8 cellular contexts compared by ENCODE assay signal in the genomic region with DNA sequence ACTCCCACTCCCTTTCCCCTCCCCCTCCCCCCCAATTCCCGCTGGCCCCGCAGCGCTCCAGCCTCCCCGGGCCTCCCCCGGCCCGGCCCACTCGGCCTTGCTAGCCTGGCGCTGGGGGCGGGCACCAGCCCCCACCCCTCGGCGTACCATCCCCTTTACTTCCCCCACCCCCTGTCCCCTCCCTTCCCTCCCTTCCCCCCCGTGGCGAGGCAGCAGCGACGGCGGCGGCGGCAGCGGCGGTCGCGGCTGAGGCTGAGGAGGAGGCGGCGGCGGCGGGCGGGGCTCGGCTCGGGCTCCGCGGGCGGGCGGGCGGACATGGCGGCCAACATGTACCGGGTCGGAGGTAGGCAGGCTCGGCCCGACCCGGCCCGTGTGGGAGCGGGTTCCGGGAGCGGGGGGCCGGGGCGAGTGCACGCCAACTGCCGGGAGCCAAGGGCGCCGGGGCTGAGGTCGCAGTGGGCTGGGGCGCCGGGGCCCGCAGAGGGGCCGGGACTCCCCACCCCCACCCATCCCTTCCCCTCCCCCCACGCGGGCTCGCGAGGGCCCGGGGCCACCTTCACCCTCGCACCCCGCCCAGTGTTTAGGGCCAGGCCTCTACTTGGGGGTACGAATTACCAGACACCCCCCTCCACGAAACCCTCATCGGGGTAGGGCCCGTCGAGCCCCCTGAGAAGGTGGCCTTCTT. TPM values are rescaled to one million over a fixed set of nuclear protein-coding genes. Genes with fewer than 3 reads are reported as not detected.
DNase-seq lines count a peak whose midpoint lies in the region; ATAC-seq and TF ChIP-seq lines count a peak whose summit lies in the region.

A gene (plus strand): TSS at position 202 of the 685 bp plus-strand sequence. CDS start 114 bp downstream, at position 316.

- DNase-seq in Karpas-422 (peak; percentile 92), chondrocyte (ENCODE audit: low spot score) (no peak), left lobe of liver (ENCODE audit: low spot score) (peak; percentile 61)
- peak; percentile 39 to 42 for DNase-seq in activated CD4-positive, alpha-beta T cell treated with anti-CD3 and anti-CD28 coated beads for 24 hours (ENCODE audit: low read depth in 2 of 2)
- DNase-seq in stimulated activated CD4-positive, alpha-beta T cell treated with anti-CD3 and anti-CD28 coated beads, Interleukin-1b, Interleukin-23, amount 100 ng/mL, for 48 hours, result peak; percentile 56

- peaks cover 6% of the 10 kb centered on the region for H3K36me3 ChIP-seq in ACC112 (ENCODE audit: insufficient read depth, low read length)
- peaks cover 25% of the 10 kb centered on the region for H3K36me3 ChIP-seq in Karpas-422 (ENCODE audit: insufficient read depth, low read length)

- H3K4me3 ChIP-seq in ACC112 (ENCODE audit: low read depth, low read length) (peak within 1 kb of the TSS; percentile 86), Karpas-422 (ENCODE audit: low read length) (peak within 1 kb of the TSS; percentile 94)

- no peak for TF ChIP-seq CTCF in chondrocyte (IDR thresholded peaks at IDR 0.05)

- no peaks in the 10 kb centered on the region for H3K27me3 Mint-ChIP-seq in chondrocyte (ENCODE audit: low read depth)

- peaks cover 6% of the 10 kb centered on the region for H3K36me3 Mint-ChIP-seq in chondrocyte (ENCODE audit: low read depth)

- no peaks in the 10 kb centered on the region for H3K9me3 ChIP-seq in Karpas-422 (ENCODE audit: low read length)

- H3K9ac ChIP-seq in Karpas-422 (ENCODE audit: low read length), result peak within 1 kb of the TSS; percentile 98

- H3K4me3 Mint-ChIP-seq in chondrocyte (ENCODE audit: unreplicated experiment), result peak within 1 kb of the TSS; percentile 89

- no peaks in the 10 kb centered on the region for H3K9me3 Mint-ChIP-seq in chondrocyte (ENCODE audit: low read depth)

- H3K27ac Mint-ChIP-seq in chondrocyte (ENCODE audit: unreplicated experiment), result peak within 1 kb of the TSS; percentile 92

- H3K27ac ChIP-seq in ACC112 (ENCODE audit: low read depth, low read length) (no peak within 1 kb of the TSS), Karpas-422 (ENCODE audit: low read length) (peak within 1 kb of the TSS; percentile 98)

- H3K79me2 ChIP-seq in ACC112 (ENCODE audit: control insufficient read depth, insufficient read depth, low read length, unreplicated experiment) (peaks cover 10% of the 10 kb centered on the region), Karpas-422 (ENCODE audit: low read length) (peaks cover 45% of the 10 kb centered on the region)

- ATAC-seq in GM19324 (IDR thresholded peaks at IDR 0.05; ENCODE audit: low FRiP score, unreplicated experiment), result peak; percentile 27
- peak; percentile 90 for ATAC-seq in left lobe of liver
- ATAC-seq in HG03196 (IDR thresholded peaks at IDR 0.05; ENCODE audit: unreplicated experiment), result no peak

- H3K4me2 ChIP-seq in Karpas-422 (ENCODE audit: low read depth, low read length, poor library complexity, severe bottlenecking), result peak within 1 kb of the TSS; percentile 100

- H4K20me1 ChIP-seq in Karpas-422 (ENCODE audit: insufficient read depth, low read depth, low read length), result peaks cover 5% of the 10 kb centered on the region; the same call in 1 of the 2 replicates

- H3K4me1 ChIP-seq in ACC112 (ENCODE audit: control insufficient read depth, insufficient read depth, low read length, unreplicated experiment) (no peaks in the 10 kb centered on the region), Karpas-422 (ENCODE audit: low read length) (peaks cover 70% of the 10 kb centered on the region)

- no peaks in the 10 kb centered on the region for H3K9me2 ChIP-seq in Karpas-422 (replicated peaks; ENCODE audit: insufficient read depth, low read length)

- H3K4me1 Mint-ChIP-seq in chondrocyte (ENCODE audit: low read depth), result peaks cover 29% of the 10 kb centered on the region

- peak within 1 kb of the TSS; percentile 70 for H2AFZ ChIP-seq in ACC112 (ENCODE audit: low read length, unreplicated experiment)
- H2AFZ ChIP-seq in Karpas-422 (ENCODE audit: low read length), result no peak within 1 kb of the TSS

- H3K27me3 ChIP-seq in ACC112 (ENCODE audit: insufficient read depth, low read length) (no peaks in the 10 kb centered on the region), Karpas-422 (ENCODE audit: low read length) (no peaks in the 10 kb centered on the region)

RNA-seq across cellular contexts. Expression of the gene that starts here (rescaled TPM):
- total RNA-seq in Karpas-422 (2014; rRNA removed; shearing (Covaris generic); ENCODE audit: low replicate concordance), result 97.9 and 149 TPM in 2 replicates
- 39.1 to 46.8 TPM (median 39.3 TPM) in 3 replicates for total RNA-seq in chondrocyte
- total RNA-seq in left lobe of liver, result 6.7 TPM
